In the genomic region with DNA sequence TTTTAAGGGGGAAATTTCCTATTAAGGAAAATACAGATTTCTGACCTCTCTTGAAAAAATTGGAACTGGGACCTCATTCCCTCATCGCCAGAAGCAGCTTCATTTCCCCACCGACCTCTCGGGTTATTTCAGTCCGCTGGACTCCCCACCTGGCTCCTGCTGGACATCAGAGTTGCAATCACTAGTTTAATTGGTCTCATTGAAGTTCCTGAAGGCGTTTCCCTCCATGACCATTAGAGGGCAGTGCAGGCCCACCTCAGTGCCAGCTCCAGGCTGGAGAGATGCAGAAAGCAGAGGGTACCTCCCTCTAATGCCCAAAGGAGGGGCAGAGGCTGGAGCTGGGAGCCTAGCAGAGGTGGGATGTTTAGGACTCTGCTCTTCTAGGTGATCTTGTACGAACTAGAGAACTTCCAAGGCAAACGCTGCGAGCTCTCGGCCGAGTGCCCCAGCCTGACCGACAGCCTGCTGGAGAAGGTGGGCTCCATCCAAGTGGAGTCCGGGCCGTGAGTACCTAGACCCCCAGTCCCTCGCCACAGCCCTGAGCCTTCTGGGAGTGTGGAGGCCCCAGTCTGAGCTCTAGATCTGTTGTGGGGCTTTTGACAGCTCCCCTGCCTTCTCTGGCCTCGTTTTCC, we compare ENCODE assay signal across 8 cellular contexts. TPM values are rescaled to one million over a fixed set of nuclear protein-coding genes. Genes with fewer than 3 reads are reported as not detected.
DNase-seq lines count a peak whose midpoint lies in the region; ATAC-seq and TF ChIP-seq lines count a peak whose summit lies in the region.

No MANE protein-coding gene starts in this region.

- no peaks in the 10 kb centered on the region for H3K4me1 ChIP-seq in right lobe of liver

- peak; percentile 74 to 87 (median 80) for ATAC-seq in right lobe of liver
- ATAC-seq in GM18519 (IDR thresholded peaks at IDR 0.05; ENCODE audit: low FRiP score, unreplicated experiment), result no peak

- intact Hi-C loops in right lobe of liver (cut with DNase I), result no loop called here

- no peak for TF ChIP-seq POLR2A in right lobe of liver (IDR thresholded peaks at IDR 0.05)

- H3K36me3 ChIP-seq in right lobe of liver, result peaks cover 0 to 10% (median under 1%) of the 10 kb centered on the region in 4 donors

- H3K4me3 ChIP-seq in right lobe of liver, result no peak overlapping the region

- DNase-seq in SIG-M5 treated with dmso at 0.1 percent for 504 hours (lab: John Stamatoyannopoulos, UW; ENCODE audit: unreplicated experiment) (peak; percentile 31), SIG-M5 (lab: John Stamatoyannopoulos, UW) (no peak), NCI-H2227 (lab: John Stamatoyannopoulos, UW; ENCODE audit: unreplicated experiment) (peak; percentile 74), dedifferentiated amniotic fluid mesenchymal stem cell (ENCODE audit: extremely low spot score) (peak; percentile 50), right lobe of liver (peak in 1 of 3 donors; percentile 39)
- DNase-seq in activated CD4-positive, alpha-beta T cell treated with anti-CD3 and anti-CD28 coated beads for 4 hours, result peak; percentile 10 to 48
- peak; percentile 8 for DNase-seq in stimulated activated CD8-positive, alpha-beta memory T cell treated with anti-CD3 and anti-CD28 coated beads, Interleukin-12 subunit alpha, Interleukin-12 subunit beta, amount 100 ng/mL, for 4 hours (ENCODE audit: low read depth)

- peak; percentile 61 to 90 (median 85) for TF ChIP-seq CTCF in right lobe of liver (IDR thresholded peaks at IDR 0.05)

- no peak overlapping the region for H3K27ac ChIP-seq in right lobe of liver

- WGBS in right lobe of liver (ENCODE audit: insufficient coverage, low coverage, low lambda C conversion rate, missing lambda C conversion rate), result 6% methylated on average over 5 of the region's 15 CpGs

- no peaks in the 10 kb centered on the region for H3K27me3 ChIP-seq in right lobe of liver

- H3K9me3 ChIP-seq in right lobe of liver, result no peaks in the 10 kb centered on the region

RNA-seq across cellular contexts. Expression of a gene that starts 2.7 kb away (rescaled TPM):
- under 1 TPM in 3 of 6 experiments, not detected in 3; 0.40 to 0.70 (median 0.69) TPM for total RNA-seq in right lobe of liver

RNA-seq across cellular contexts. Expression of a gene that starts 17.0 kb away (rescaled TPM):
- total RNA-seq in right lobe of liver, result not detected
